Comparison of ENCODE assay signal across 1 cellular context in the genomic region with DNA sequence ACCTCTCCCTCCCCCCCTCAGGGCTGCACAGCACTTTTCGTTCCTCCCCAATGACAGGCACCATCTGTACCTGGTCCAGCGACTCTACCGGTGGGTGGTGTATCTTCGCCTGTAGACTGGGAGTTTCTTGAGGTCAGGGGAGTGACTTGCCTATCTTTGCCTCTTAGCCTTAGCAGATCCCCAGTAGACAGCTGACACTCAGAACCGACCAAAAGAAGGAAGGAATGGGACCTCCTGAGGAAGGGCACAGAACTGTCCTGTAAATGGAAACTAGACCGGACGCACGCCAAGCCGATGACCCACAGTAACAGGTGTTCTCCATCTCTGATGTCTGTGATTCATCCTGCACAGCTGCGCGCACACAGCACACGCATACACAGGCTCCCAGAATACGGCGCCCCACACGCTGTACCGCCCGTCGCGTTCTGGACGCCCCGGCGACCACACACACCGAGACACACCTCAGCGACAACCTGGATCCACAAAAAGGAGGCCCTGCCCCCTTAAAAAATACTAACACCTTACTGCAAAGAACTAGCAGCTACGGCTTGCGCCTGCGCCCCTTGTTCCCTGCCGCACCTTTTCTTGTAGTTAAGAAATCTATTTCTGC.
A peak's percentile ranks its signal among the peaks of the same experiment; 100 is the strongest.
TF ChIP-seq lines count a peak whose summit lies in the region.

No MANE protein-coding gene starts in this region.

TF ChIP-seq in HCT116, 20 proteins besides CTCF, POLR2A, EP300 and RAD21 (continued from another document):
- TF ChIP-seq, protein P1, sequence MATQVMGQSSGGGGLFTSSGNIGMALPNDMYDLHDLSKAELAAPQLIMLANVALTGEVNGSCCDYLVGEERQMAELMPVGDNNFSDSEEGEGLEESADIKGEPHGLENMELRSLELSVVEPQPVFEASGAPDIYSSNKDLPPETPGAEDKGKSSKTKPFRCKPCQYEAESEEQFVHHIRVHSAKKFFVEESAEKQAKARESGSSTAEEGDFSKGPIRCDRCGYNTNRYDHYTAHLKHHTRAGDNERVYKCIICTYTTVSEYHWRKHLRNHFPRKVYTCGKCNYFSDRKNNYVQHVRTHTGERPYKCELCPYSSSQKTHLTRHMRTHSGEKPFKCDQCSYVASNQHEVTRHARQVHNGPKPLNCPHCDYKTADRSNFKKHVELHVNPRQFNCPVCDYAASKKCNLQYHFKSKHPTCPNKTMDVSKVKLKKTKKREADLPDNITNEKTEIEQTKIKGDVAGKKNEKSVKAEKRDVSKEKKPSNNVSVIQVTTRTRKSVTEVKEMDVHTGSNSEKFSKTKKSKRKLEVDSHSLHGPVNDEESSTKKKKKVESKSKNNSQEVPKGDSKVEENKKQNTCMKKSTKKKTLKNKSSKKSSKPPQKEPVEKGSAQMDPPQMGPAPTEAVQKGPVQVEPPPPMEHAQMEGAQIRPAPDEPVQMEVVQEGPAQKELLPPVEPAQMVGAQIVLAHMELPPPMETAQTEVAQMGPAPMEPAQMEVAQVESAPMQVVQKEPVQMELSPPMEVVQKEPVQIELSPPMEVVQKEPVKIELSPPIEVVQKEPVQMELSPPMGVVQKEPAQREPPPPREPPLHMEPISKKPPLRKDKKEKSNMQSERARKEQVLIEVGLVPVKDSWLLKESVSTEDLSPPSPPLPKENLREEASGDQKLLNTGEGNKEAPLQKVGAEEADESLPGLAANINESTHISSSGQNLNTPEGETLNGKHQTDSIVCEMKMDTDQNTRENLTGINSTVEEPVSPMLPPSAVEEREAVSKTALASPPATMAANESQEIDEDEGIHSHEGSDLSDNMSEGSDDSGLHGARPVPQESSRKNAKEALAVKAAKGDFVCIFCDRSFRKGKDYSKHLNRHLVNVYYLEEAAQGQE (IDR thresholded peaks at IDR 0.05; ENCODE audit: low read depth), result no peak
- TF ChIP-seq ZNF274 (IDR thresholded peaks at IDR 0.05; ENCODE audit: low read depth, low read length) (no peak), SP1 (IDR thresholded peaks at IDR 0.05; ENCODE audit: low read depth) (no peak), CEBPB (IDR thresholded peaks at IDR 0.05; ENCODE audit: low read depth) (no peak), POLR2AphosphoS5 (IDR thresholded peaks at IDR 0.05; ENCODE audit: low read depth, low read length) (no peak; the same call in 1 of the 2 replicates), ELF1 (IDR thresholded peaks at IDR 0.05; ENCODE audit: borderline replicate concordance, low read depth) (no peak), FOSL1 (IDR thresholded peaks at IDR 0.05; ENCODE audit: low read depth) (no peak), SIN3A (IDR thresholded peaks at IDR 0.05; ENCODE audit: low read depth) (0 out of 2 replicates have a peak, but pooled peaks have one; percentile 39), YY1 (IDR thresholded peaks at IDR 0.05; ENCODE audit: extremely low read depth, insufficient replicate concordance, low read depth, low read length) (no peak), EZH2phosphoT487 (IDR thresholded peaks at IDR 0.05; ENCODE audit: borderline replicate concordance) (no peak), TCF7L2 (IDR thresholded peaks at IDR 0.05; ENCODE audit: borderline replicate concordance, extremely low read depth, insufficient read depth, insufficient read length) (peak; percentile 14)
- TF ChIP-seq, protein P2, sequence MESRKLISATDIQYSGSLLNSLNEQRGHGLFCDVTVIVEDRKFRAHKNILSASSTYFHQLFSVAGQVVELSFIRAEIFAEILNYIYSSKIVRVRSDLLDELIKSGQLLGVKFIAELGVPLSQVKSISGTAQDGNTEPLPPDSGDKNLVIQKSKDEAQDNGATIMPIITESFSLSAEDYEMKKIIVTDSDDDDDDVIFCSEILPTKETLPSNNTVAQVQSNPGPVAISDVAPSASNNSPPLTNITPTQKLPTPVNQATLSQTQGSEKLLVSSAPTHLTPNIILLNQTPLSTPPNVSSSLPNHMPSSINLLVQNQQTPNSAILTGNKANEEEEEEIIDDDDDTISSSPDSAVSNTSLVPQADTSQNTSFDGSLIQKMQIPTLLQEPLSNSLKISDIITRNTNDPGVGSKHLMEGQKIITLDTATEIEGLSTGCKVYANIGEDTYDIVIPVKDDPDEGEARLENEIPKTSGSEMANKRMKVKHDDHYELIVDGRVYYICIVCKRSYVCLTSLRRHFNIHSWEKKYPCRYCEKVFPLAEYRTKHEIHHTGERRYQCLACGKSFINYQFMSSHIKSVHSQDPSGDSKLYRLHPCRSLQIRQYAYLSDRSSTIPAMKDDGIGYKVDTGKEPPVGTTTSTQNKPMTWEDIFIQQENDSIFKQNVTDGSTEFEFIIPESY (IDR thresholded peaks at IDR 0.05; ENCODE audit: extremely low read depth, insufficient replicate concordance, low read length), result no peak
